In the genomic region with DNA sequence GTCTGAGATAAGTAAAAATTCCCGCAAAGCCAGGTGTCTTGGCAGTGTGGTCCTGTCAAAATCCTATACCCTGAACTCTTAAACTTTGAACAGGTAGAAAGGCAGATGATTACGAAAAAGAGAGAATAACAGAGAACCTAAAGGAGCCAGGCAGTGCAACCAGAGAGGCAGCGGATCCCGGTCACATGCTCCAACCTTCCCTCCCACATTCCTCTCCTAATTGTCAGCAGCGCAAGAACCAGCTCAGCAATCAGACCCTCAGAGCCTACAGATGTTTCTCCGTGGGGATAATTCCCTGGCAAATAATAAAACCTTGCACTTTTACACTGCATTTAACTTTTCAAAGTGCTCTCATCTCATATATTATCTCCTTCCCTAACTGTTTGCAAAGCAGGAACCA, we compare ENCODE assay signal across 20 cellular contexts.
DNase-seq lines count a peak whose midpoint lies in the region; FAIRE-seq and TF ChIP-seq lines count a peak whose summit lies in the region.
"Had no signal": no experiment of that assay in that cellular context is flagged by ENCODE, and none has a peak within 500 bp of the region (broad histone marks: within the 10 kb centered on the region; RNA-seq: fewer than 3 reads in every experiment).

No MANE protein-coding gene starts in this region.

- CTCF ChIA-PET in H1 (lab: Charles Lee; ENCODE audit: partially characterized antibody) = interaction anchor here (1.1 kb wide), 1 partner anchor 126 kb away, joined by 3 read pairs; no protein-coding TSS in a partner anchor

- H3K27ac Mint-ChIP-seq in H9 = 0 out of 7 replicates have a peak overlapping the region, but pooled peaks of 1 of the 3 experiments have one; percentile 24
- H3K27ac Mint-ChIP-seq: activated CD4-positive, alpha-beta T cell treated with anti-CD3 and anti-CD28 coated beads, Interleukin-2, amount 10 ng/mL, durations not matched to agents 24 days and 14 days had no signal

- H3K36me3 Mint-ChIP-seq in H9 (ENCODE audit: insufficient read depth in 1 of 3, low read depth in 3 of 3) = peaks cover 0 to 30% (median 0%) of the 10 kb centered on the region in 3 experiments; a peak in 4 of 7 replicates

- H3K4me3 Mint-ChIP-seq in H9 = no peak overlapping the region; a peak in 1 of 5 replicates
- H3K4me3 Mint-ChIP-seq: activated CD4-positive, alpha-beta T cell treated with anti-CD3 and anti-CD28 coated beads, Interleukin-2, amount 10 ng/mL, durations not matched to agents 24 days and 14 days; nephron had no signal

- H3K9me3 ChIP-seq in H9 (ENCODE audit: control insufficient read depth, low read depth, low read length) = no peaks in the 10 kb centered on the region
- H3K9me3 ChIP-seq in H1 (ENCODE audit: insufficient read depth in 2 of 2, low read depth in 1 of 2, low read length in 1 of 2) = peaks cover 0 to 3% of the 10 kb centered on the region in 2 experiments; a peak in 1 of 4 replicates

- no peak overlapping the region for H3K18ac ChIP-seq in H9 (ENCODE audit: insufficient read length, low read depth, low read length)
- no peak overlapping the region for H3K18ac ChIP-seq in H1 (ENCODE audit: extremely low read depth, low read length)

- H2BK20ac ChIP-seq in H9 (ENCODE audit: low read depth, low read length, poor library complexity, severe bottlenecking) (no peak overlapping the region), H1 (ENCODE audit: low read length) (no peak overlapping the region)

- FAIRE-seq in H1 (lab: Jason Lieb, UNC) = peak; percentile 68

- H2BK5ac ChIP-seq in H9 (ENCODE audit: insufficient read length, low read length) (no peak overlapping the region), H1 (ENCODE audit: low read depth, low read length) (no peak overlapping the region)

- H4K8ac ChIP-seq in H9 (replicated peaks; ENCODE audit: insufficient read length, low read depth, low read length) (no peak overlapping the region), H1 (ENCODE audit: extremely low read depth, insufficient read depth, low read length) (no peak overlapping the region)

- DNase-seq in A172 (ENCODE audit: low spot score) (peak; percentile 61), H9 (no peak), H1 (ENCODE audit: low read depth in 1 of 2, low spot score in 2 of 2) (peak in 1 of 2 experiments; percentile 23), kidney glomerular epithelial cell (lab: John Stamatoyannopoulos, UW) (peak; percentile 33), MV-4-11 (lab: John Stamatoyannopoulos, UW) (no peak), NCI-H2171 treated with DMSO at 0.1 percent for 48 hours (lab: John Stamatoyannopoulos, UW) (no peak), GM03348 (ENCODE audit: low spot score) (no peak)
- DNase-seq in stimulated activated CD4-positive, alpha-beta T cell treated with anti-CD3 and anti-CD28 coated beads, Interleukin-4, amount 100 ng/mL, for 4 hours = no peak
- DNase-seq: activated CD4-positive, alpha-beta T cell treated with anti-CD3 and anti-CD28 coated beads, Interleukin-2, amount 10 ng/mL, durations not matched to agents 24 days and 14 days; activated gamma-delta T cell; amniotic stem cell; DMS153; effector memory CD4-positive, alpha-beta T cell; NCI-H1694; NCI-H510A; NK-92 treated with Interleukin-12 subunit alpha and Interleukin-12 subunit beta, amount 100 ng/mL, for 24 hours; RPMI8226; stimulated activated CD4-positive, alpha-beta T cell treated with anti-CD3 and anti-CD28 coated beads, Interleukin-2, amount 100 ng/mL, for 24 hours had no signal

- no peaks in the 10 kb centered on the region for H4K20me1 ChIP-seq in H9 (ENCODE audit: control insufficient read depth, insufficient read depth, insufficient read length)
- no peaks in the 10 kb centered on the region for H4K20me1 ChIP-seq in H1 (replicated peaks in 1 of 2; ENCODE audit: control insufficient read depth in 1 of 2, insufficient read depth in 2 of 2, low read length in 2 of 2)

- no peaks in the 10 kb centered on the region for H3K27me3 Mint-ChIP-seq in H9 (ENCODE audit: low read depth)
- H3K27me3 Mint-ChIP-seq: activated CD4-positive, alpha-beta T cell treated with anti-CD3 and anti-CD28 coated beads, Interleukin-2, amount 10 ng/mL, durations not matched to agents 24 days and 14 days had no signal

- H2BK12ac ChIP-seq in H9 (ENCODE audit: insufficient read length, low read depth, low read length) (no peak overlapping the region), H1 (ENCODE audit: low read depth, low read length) (no peak overlapping the region)

- H3K27ac ChIP-seq in H9 (ENCODE audit: insufficient read length, low read depth, low read length) (no peak overlapping the region), H1 (ENCODE audit: low read depth, low read length) (no peak overlapping the region)
- H3K27ac ChIP-seq: C4-2B had no signal

- no peak overlapping the region for H3T11ph ChIP-seq in H9 (ENCODE audit: low read length)

- H2AFZ ChIP-seq in H9 (ENCODE audit: low read length) (peak overlapping the region; percentile 6), H1 (ENCODE audit: low read length) (no peak overlapping the region)

- no peak overlapping the region for H3K9ac ChIP-seq in H9 (ENCODE audit: extremely low read depth, insufficient read length, low read length)
- no peak overlapping the region for H3K9ac ChIP-seq in H1 (replicated peaks in 1 of 4; ENCODE audit: extremely low read depth in 1 of 4, low read depth in 3 of 4, low read length in 3 of 4)

- no peak overlapping the region for H3K4me3 ChIP-seq in H1 (ENCODE audit: extremely low read depth in 1 of 4, insufficient read depth in 2 of 4, low read depth in 3 of 4, low read length in 4 of 4)

- H3K14ac ChIP-seq in H9 (ENCODE audit: insufficient read depth, low read length) = no peak overlapping the region
- H3K14ac ChIP-seq in H1 (ENCODE audit: insufficient read length) = no peak overlapping the region

- H4K91ac ChIP-seq in H9 (ENCODE audit: insufficient read length, low read depth, low read length) = no peak overlapping the region
- no peak overlapping the region for H4K91ac ChIP-seq in H1 (replicated peaks; ENCODE audit: insufficient read length, low read length)

- no peak overlapping the region for H2AK5ac ChIP-seq in H9 (ENCODE audit: insufficient read length, low read length)
- no peak overlapping the region for H2AK5ac ChIP-seq in H1 (ENCODE audit: low read depth, low read length)

- H3K79me1 ChIP-seq in H9 (ENCODE audit: insufficient read depth, low read depth, low read length, poor library complexity, severe bottlenecking) (no peaks in the 10 kb centered on the region), H1 (ENCODE audit: low read depth, low read length) (no peaks in the 10 kb centered on the region)

- H4K5ac ChIP-seq in H9 (ENCODE audit: insufficient read length, low read depth, low read length) (no peak overlapping the region), H1 (ENCODE audit: insufficient read length, low read depth, low read length) (no peak overlapping the region)

- WGBS in H9 (ENCODE audit: extremely low coverage, insufficient read length, low lambda C conversion rate) = no CpG with 5 or more reads among the region's 6 CpGs
- WGBS in H1 (ENCODE audit: extremely low coverage in 1 of 2, insufficient coverage in 1 of 2, insufficient read length in 1 of 2, insufficient replicate concordance in 2 of 2, low coverage in 1 of 2, low lambda C conversion rate in 2 of 2, missing lambda C conversion rate in 1 of 2), 2 experiments = 61% methylated on average over 6 of the region's 6 CpGs; no CpG with 5 or more reads in 1 of the 2 experiments

- H3K4ac ChIP-seq in H9 (ENCODE audit: low read depth, low read length) = no peak overlapping the region
- H3K4ac ChIP-seq in H1 (replicated peaks; ENCODE audit: insufficient read length, low read depth, low read length) = no peak overlapping the region

- no peak for TF ChIP-seq EP300 in H1 (IDR thresholded peaks at IDR 0.05; ENCODE audit: borderline replicate concordance in 1 of 2, low read depth in 2 of 2, low read length in 2 of 2)

- H3K4me2 ChIP-seq in H9 (ENCODE audit: insufficient read depth, insufficient read length, low read length) = no peak overlapping the region
- H3K4me2 ChIP-seq in H1 (ENCODE audit: insufficient read depth in 1 of 2, low read depth in 2 of 2, low read length in 2 of 2) = no peak overlapping the region

- H3K23ac ChIP-seq in H9 (ENCODE audit: insufficient read length, low read depth, low read length) (no peak overlapping the region), H1 (ENCODE audit: insufficient read length) (no peak overlapping the region)

- no peak overlapping the region for H2BK15ac ChIP-seq in H9 (ENCODE audit: low read depth, low read length)
- H2BK15ac ChIP-seq in H1 (ENCODE audit: low read length) = no peak overlapping the region

- H3K56ac ChIP-seq in H9 (ENCODE audit: insufficient read length, low read depth, low read length) = no peak overlapping the region
- no peak overlapping the region for H3K56ac ChIP-seq in H1 (replicated peaks; ENCODE audit: insufficient read length, low read depth, low read length)

- H2BK120ac ChIP-seq in H9 (ENCODE audit: low read depth, low read length, poor library complexity, severe bottlenecking) (no peak overlapping the region), H1 (replicated peaks; ENCODE audit: low read depth, low read length) (no peak overlapping the region)

- POLR2A ChIA-PET in H1 (lab: Charles Lee; ENCODE audit: partially characterized antibody) = no interaction called here

- TF ChIP-seq RAD21 in H1 (IDR thresholded peaks at IDR 0.05 in 1 of 2, conservative IDR thresholded peaks at IDR 0.05 in 1 of 2; ENCODE audit: low read depth in 2 of 2, low read length in 2 of 2) = no peak

- peaks cover 34 to 47% of the 10 kb centered on the region in 2 experiments for H3K4me1 Mint-ChIP-seq in H9

- H3K27me3 ChIP-seq in H9 (ENCODE audit: insufficient read depth, low read length) (no peaks in the 10 kb centered on the region), H1 (replicated peaks in 1 of 4; ENCODE audit: control insufficient read depth in 3 of 4, extremely low read depth in 1 of 4, insufficient read depth in 3 of 4, low read length in 3 of 4) (no peaks in the 10 kb centered on the region)

- H3K23me2 ChIP-seq in H9 (ENCODE audit: insufficient read length, low read depth, low read length, poor library complexity, severe bottlenecking) (no peaks in the 10 kb centered on the region), H1 (ENCODE audit: low read depth, low read length) (no peaks in the 10 kb centered on the region)

- no peak for TF ChIP-seq POLR2A in H1 (IDR thresholded peaks at IDR 0.05; ENCODE audit: control extremely low read depth in 1 of 2, low read depth in 2 of 2, low read length in 2 of 2)

- H3K4me1 ChIP-seq in H9 (ENCODE audit: insufficient read depth, low read length) (no peaks in the 10 kb centered on the region), H1 (replicated peaks in 1 of 4; ENCODE audit: control insufficient read depth in 3 of 4, insufficient read depth in 4 of 4, low read length in 3 of 4) (peaks cover 0 to 5% (median 0%) of the 10 kb centered on the region in 4 experiments; a peak in 1 of 7 replicates)

- H3K9me3 Mint-ChIP-seq in H9 = no peaks in the 10 kb centered on the region
- H3K9me3 Mint-ChIP-seq: activated CD4-positive, alpha-beta T cell treated with anti-CD3 and anti-CD28 coated beads, Interleukin-2, amount 10 ng/mL, durations not matched to agents 24 days and 14 days; nephron had no signal

- TF ChIP-seq CTCF in H9 (conservative IDR thresholded peaks at IDR 0.05) (no peak), H1 (IDR thresholded peaks at IDR 0.05; ENCODE audit: control extremely low read depth in 1 of 3, insufficient read depth in 1 of 3, low read depth in 1 of 3, low read length in 3 of 3) (no peak)

- H3K79me2 ChIP-seq in H9 (ENCODE audit: insufficient read depth, low read length) (no peaks in the 10 kb centered on the region), H1 (ENCODE audit: control insufficient read depth in 1 of 2, insufficient read depth in 2 of 2, low read length in 2 of 2) (no peaks in the 10 kb centered on the region)

- H3K36me3 ChIP-seq in H1 (ENCODE audit: control insufficient read depth in 2 of 4, insufficient read depth in 4 of 4, low read length in 3 of 4) = peaks cover 2 to 8% (median 4%) of the 10 kb centered on the region in 4 experiments; a peak in 5 of 8 replicates

Comparison
In these comparisons a context has a peak if more than half of its experiments do, and no peak if none do; other contexts are left out.
1. DNase-seq: peak in A172 (single experiment) and kidney glomerular epithelial cell (single experiment); none in H9 (single experiment), MV-4-11 (single experiment), NCI-H2171 treated with DMSO at 0.1 percent for 48 hours (single experiment), stimulated activated CD4-positive, alpha-beta T cell treated with anti-CD3 and anti-CD28 coated beads, Interleukin-4, amount 100 ng/mL, for 4 hours (0 of 2) and GM03348 (single experiment).